14 cellular contexts compared by ENCODE assay signal in the genomic region with DNA sequence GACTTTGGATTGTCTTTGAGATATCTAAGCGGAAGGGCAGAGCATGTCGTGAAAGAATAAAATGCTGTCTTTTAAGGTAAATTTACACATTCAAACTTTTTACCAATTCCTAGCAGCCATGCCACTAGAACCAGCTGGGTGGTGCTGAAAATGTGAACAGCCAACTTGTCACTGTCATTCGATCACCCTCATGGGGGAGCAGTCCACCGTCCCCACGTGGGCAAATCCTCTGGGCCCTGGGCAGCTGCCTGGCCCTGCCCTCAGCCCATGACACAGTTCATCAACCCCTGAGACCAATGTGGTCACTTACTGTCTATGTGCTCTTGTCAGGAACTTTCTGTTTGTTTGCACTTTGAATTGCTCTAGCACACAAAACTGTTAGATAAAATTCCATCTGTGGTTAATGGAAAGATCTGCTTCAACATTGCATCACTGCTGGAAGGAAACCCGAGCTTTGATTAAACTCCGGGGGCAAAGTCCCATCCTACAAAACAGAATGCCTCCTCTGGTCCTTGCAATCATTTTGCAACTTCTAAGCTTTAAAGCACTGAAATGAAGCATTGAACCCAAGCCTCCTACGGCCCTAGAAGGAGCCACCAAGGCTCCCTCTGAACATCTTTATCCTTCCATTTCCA. TPM values are rescaled to one million over a fixed set of nuclear protein-coding genes. Genes with fewer than 3 reads are reported as not detected.
DNase-seq lines count a peak whose midpoint lies in the region; ATAC-seq and TF ChIP-seq lines count a peak whose summit lies in the region.
"Had no signal": no experiment of that assay in that cellular context is flagged by ENCODE, and none has a peak within 500 bp of the region (broad histone marks: within the 10 kb centered on the region; RNA-seq: fewer than 3 reads in every experiment).

No MANE protein-coding gene starts in this region.

- H3K4me3 ChIP-seq in breast epithelium, result peak overlapping the region in 2 of 3 donors; percentile 8 to 26
- no peak overlapping the region for H3K4me3 ChIP-seq in mammary epithelial cell (replicated peaks in 1 of 3; ENCODE audit: insufficient read depth in 1 of 3, low read depth in 2 of 3, low read length in 3 of 3)
- H3K4me3 ChIP-seq in vagina, result peak overlapping the region; percentile 14 to 22

- H3K4me1 Mint-ChIP-seq in mesothelial cell of epicardium, result peaks cover 18% of the 10 kb centered on the region
- H3K4me1 Mint-ChIP-seq in activated T-cell treated with anti-CD3 and anti-CD28 coated beads, Interleukin-2, amount 50 U/mL, for 72 hours (ENCODE audit: low read depth), result peaks cover 6% of the 10 kb centered on the region

- H2AFZ ChIP-seq in mammary epithelial cell (ENCODE audit: low read depth, low read length), result no peak overlapping the region

- H3K4me2 ChIP-seq in mammary epithelial cell (ENCODE audit: insufficient read depth, low read depth, low read length), result no peak overlapping the region
- H3K4me2 ChIP-seq: SK-N-SH had no signal

- CTCF ChIA-PET in mammary epithelial cell (lab: Charles Lee; ENCODE audit: low non-redundant PET), result no interaction called here

- TF ChIP-seq CTCF in breast epithelium (IDR thresholded peaks at IDR 0.05), result no peak
- no peak for TF ChIP-seq CTCF in mammary epithelial cell (conservative IDR thresholded peaks at IDR 0.05 in 1 of 2, IDR thresholded peaks at IDR 0.05 in 1 of 2; ENCODE audit: extremely low read depth in 1 of 2, insufficient read depth in 1 of 2, low read depth in 1 of 2, low read length in 2 of 2)
- no peak for TF ChIP-seq CTCF in mesothelial cell of epicardium (IDR thresholded peaks at IDR 0.05; ENCODE audit: unreplicated experiment)
- no peak for TF ChIP-seq CTCF in vagina (IDR thresholded peaks at IDR 0.05)

- H3K4me1 ChIP-seq in breast epithelium (peaks cover 0 to 9% of the 10 kb centered on the region in 2 donors), mammary epithelial cell (ENCODE audit: insufficient read depth, low read length) (no peaks in the 10 kb centered on the region), vagina (peaks cover 4% of the 10 kb centered on the region)

- H3K27me3 Mint-ChIP-seq in mesothelial cell of epicardium (ENCODE audit: low read depth), result peaks cover 24% of the 10 kb centered on the region
- H3K27me3 Mint-ChIP-seq in activated T-cell treated with anti-CD3 and anti-CD28 coated beads, Interleukin-2, amount 50 U/mL, for 72 hours (ENCODE audit: low read depth), result peaks cover 17% of the 10 kb centered on the region

- no peaks in the 10 kb centered on the region for H4K20me1 ChIP-seq in mammary epithelial cell (ENCODE audit: insufficient read depth, low read length)

- ATAC-seq in activated T-cell treated with anti-CD3 and anti-CD28 coated beads, Interleukin-2, amount 50 U/mL, for 72 hours (replicated peaks in 1 of 2), result no peak

- H3K27me3 ChIP-seq in breast epithelium, result no peaks in the 10 kb centered on the region
- no peaks in the 10 kb centered on the region for H3K27me3 ChIP-seq in mammary epithelial cell (ENCODE audit: insufficient read depth, low read length)
- H3K27me3 ChIP-seq in vagina, result no peaks in the 10 kb centered on the region

- in situ Hi-C loops in mammary epithelial cell (cut with MboI; ENCODE audit: low sequenced_read_pairs in 2 of 2), result no loop called here

- no peaks in the 10 kb centered on the region for H3K79me2 ChIP-seq in mammary epithelial cell (ENCODE audit: insufficient read depth, low read length)

- H3K36me3 ChIP-seq in breast epithelium (no peaks in the 10 kb centered on the region), mammary epithelial cell (ENCODE audit: insufficient read depth, low read length) (no peaks in the 10 kb centered on the region), vagina (no peaks in the 10 kb centered on the region)

- H3K9me3 Mint-ChIP-seq in mesothelial cell of epicardium, result no peaks in the 10 kb centered on the region
- no peaks in the 10 kb centered on the region for H3K9me3 Mint-ChIP-seq in activated T-cell treated with anti-CD3 and anti-CD28 coated beads, Interleukin-2, amount 50 U/mL, for 72 hours
- H3K9me3 Mint-ChIP-seq: activated CD4-positive, alpha-beta T cell treated with anti-CD3 and anti-CD28 coated beads, Interleukin-2, amount 10 ng/mL, durations not matched to agents 24 days and 14 days; activated naive CD8-positive, alpha-beta T cell treated with anti-CD3 and anti-CD28 coated beads, Interleukin-2, amount 10 ng/mL, durations not matched to agents 7 days and 5 days had no signal

- H3K9me3 ChIP-seq in breast epithelium (no peaks in the 10 kb centered on the region), mammary epithelial cell (replicated peaks; ENCODE audit: insufficient read depth, low read length) (no peaks in the 10 kb centered on the region), vagina (no peaks in the 10 kb centered on the region)
- H3K9me3 ChIP-seq: SK-N-SH had no signal

- DNase-seq in breast epithelium (ENCODE audit: low spot score in 2 of 2) (peak in 1 of 2 donors; percentile 6), mammary epithelial cell (no peak), fibroblast of gingiva (ENCODE audit: low read depth) (peak; percentile 46), mesothelial cell of epicardium (ENCODE audit: low spot score in 2 of 2, unreplicated experiment in 2 of 2) (peak in 1 of 2 experiments; percentile 14), vagina (ENCODE audit: extremely low spot score in 2 of 2) (peak in 1 of 2 donors; percentile 80), GOT3 (lab: John Stamatoyannopoulos, UW) (no peak), NCI-H187 (lab: John Stamatoyannopoulos, UW) (no peak)
- no peak for DNase-seq in activated T-cell treated with anti-CD3 and anti-CD28 coated beads, Interleukin-2, amount 50 U/mL, for 72 hours
- DNase-seq: ACHN; activated CD4-positive, alpha-beta T cell treated with anti-CD3 and anti-CD28 coated beads, Interleukin-2, amount 10 ng/mL, durations not matched to agents 24 days and 14 days; activated naive CD8-positive, alpha-beta T cell treated with anti-CD3 and anti-CD28 coated beads, Interleukin-2, amount 10 ng/mL, durations not matched to agents 7 days and 5 days; posterior cingulate gyrus; SK-N-SH had no signal

- H3K9ac ChIP-seq in mammary epithelial cell (ENCODE audit: insufficient read depth, low read length), result no peak overlapping the region
- H3K9ac ChIP-seq: SK-N-SH had no signal

- H3K27ac ChIP-seq in breast epithelium (peak overlapping the region in 1 of 2 donors; percentile 68), mammary epithelial cell (ENCODE audit: insufficient read depth, low read depth, low read length) (no peak overlapping the region), vagina (peak overlapping the region; percentile 57)

- intact Hi-C loops in breast epithelium (cut with DNase I; ENCODE audit: low total_unique reads), result no loop called here
- intact Hi-C loops in mammary epithelial cell (cut with micrococcal nuclease), result no loop called here
- intact Hi-C loops in vagina (cut with DNase I), result no loop called here

- WGBS in mammary epithelial cell (ENCODE audit: low coverage, missing lambda C conversion rate), result 56% methylated on average over 8 of the region's 8 CpGs

- H3K4me3 Mint-ChIP-seq in mesothelial cell of epicardium, result no peak overlapping the region
- H3K4me3 Mint-ChIP-seq in activated T-cell treated with anti-CD3 and anti-CD28 coated beads, Interleukin-2, amount 50 U/mL, for 72 hours, result no peak overlapping the region
- H3K4me3 Mint-ChIP-seq: activated CD4-positive, alpha-beta T cell treated with anti-CD3 and anti-CD28 coated beads, Interleukin-2, amount 10 ng/mL, durations not matched to agents 24 days and 14 days; activated naive CD8-positive, alpha-beta T cell treated with anti-CD3 and anti-CD28 coated beads, Interleukin-2, amount 10 ng/mL, durations not matched to agents 7 days and 5 days had no signal

- dilution Hi-C loops in mammary epithelial cell (cut with HindIII; ENCODE audit: low sequenced_read_pairs), result no loop called here

- H3K36me3 Mint-ChIP-seq in mesothelial cell of epicardium, result no peaks in the 10 kb centered on the region
- no peaks in the 10 kb centered on the region for H3K36me3 Mint-ChIP-seq in activated T-cell treated with anti-CD3 and anti-CD28 coated beads, Interleukin-2, amount 50 U/mL, for 72 hours (ENCODE audit: insufficient read depth in 2 of 2)
- H3K36me3 Mint-ChIP-seq: activated naive CD8-positive, alpha-beta T cell treated with anti-CD3 and anti-CD28 coated beads, Interleukin-2, amount 10 ng/mL, durations not matched to agents 7 days and 5 days had no signal

- peak overlapping the region; percentile 45 for H3K27ac Mint-ChIP-seq in mesothelial cell of epicardium
- no peak overlapping the region for H3K27ac Mint-ChIP-seq in activated T-cell treated with anti-CD3 and anti-CD28 coated beads, Interleukin-2, amount 50 U/mL, for 72 hours
- H3K27ac Mint-ChIP-seq: activated CD4-positive, alpha-beta T cell treated with anti-CD3 and anti-CD28 coated beads, Interleukin-2, amount 10 ng/mL, durations not matched to agents 24 days and 14 days; activated naive CD8-positive, alpha-beta T cell treated with anti-CD3 and anti-CD28 coated beads, Interleukin-2, amount 10 ng/mL, durations not matched to agents 7 days and 5 days had no signal

- no TSS peak for BruUV-seq in mammary epithelial cell (replicated peaks; lab: Mats Ljungman, UMichigan)

- TF ChIP-seq POLR2A in breast epithelium (IDR thresholded peaks at IDR 0.05), result no peak
- no peak for TF ChIP-seq POLR2A in vagina (IDR thresholded peaks at IDR 0.05)

RNA-seq across cellular contexts. Expression of a gene that starts 50.1 kb away (rescaled TPM):
- total RNA-seq in breast epithelium (10 to 100 TPM in 2 of 3 donors, 1 to 10 TPM in 1; 7.2 to 19.7 (median 18.0) TPM), mammary epithelial cell (1 to 10 TPM; 1.7 to 6.1 TPM), mesothelial cell of epicardium (3.7 to 4.5 TPM (median 3.7 TPM) in 3 replicates), vagina (7.4 TPM)
- polyA plus RNA-seq in mammary epithelial cell, result 0.22 TPM
- not detected for polyA minus RNA-seq in mammary epithelial cell
- 1 to 10 TPM in 1 of 2 donors, under 1 TPM in 1; 0.51 to 2.3 TPM for total RNA-seq in activated T-cell treated with anti-CD3 and anti-CD28 coated beads, Interleukin-2, amount 50 U/mL, for 72 hours
- total RNA-seq: H4 had no signal

Comparison
In these comparisons a context has a peak if more than half of its experiments do, and no peak if none do; other contexts are left out.
1. H3K4me3 ChIP-seq: peak in breast epithelium (2 of 3) and vagina (2 of 2); none in mammary epithelial cell (0 of 3).